ENCODE assay signal across 8 cellular contexts in the genomic region with DNA sequence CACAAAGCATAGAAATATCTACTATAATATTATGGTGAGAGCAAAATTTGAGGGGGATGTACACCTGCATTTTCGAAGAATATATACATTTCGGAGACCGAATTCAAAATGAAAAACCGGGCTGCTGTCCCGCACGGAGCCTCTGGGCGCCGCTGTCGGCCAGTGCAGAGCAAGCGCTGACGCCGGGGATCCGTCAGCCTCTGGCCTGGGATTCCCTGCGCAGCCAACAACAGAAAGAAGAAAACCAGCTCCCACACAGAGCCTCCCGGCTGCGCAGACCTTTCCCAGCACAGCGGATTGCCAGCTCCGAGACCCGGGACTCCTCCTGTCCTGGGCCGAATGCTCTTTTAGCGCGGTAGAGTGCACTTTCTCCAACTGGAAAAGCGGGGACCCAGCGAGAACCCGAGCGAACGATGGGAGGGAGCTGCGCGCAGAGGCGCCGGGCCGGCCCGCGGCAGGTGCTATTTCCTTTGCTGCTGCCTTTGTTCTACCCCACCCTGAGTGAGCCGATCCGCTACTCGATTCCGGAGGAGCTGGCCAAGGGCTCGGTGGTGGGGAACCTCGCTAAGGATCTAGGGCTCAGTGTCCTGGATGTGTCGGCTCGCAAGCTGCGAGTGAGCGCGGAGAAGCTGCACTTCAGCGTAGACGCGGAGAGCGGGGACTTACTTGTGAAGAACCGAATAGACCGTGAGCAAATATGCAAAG. TPM values are rescaled to one million over a fixed set of nuclear protein-coding genes. Genes with fewer than 3 reads are reported as not detected.
DNase-seq lines count a peak whose midpoint lies in the region; ATAC-seq and TF ChIP-seq lines count a peak whose summit lies in the region.
"Not testable (repeated sequence)": the region's sequence is repeated elsewhere in the genome, so short reads cannot be mapped to it uniquely, and the experiment has no call there.

A gene (plus strand): TSS at position 232 of the 705 bp plus-strand sequence. CDS start 182 bp downstream, at position 414.

- H3K9me3 ChIP-seq in mammary epithelial cell (replicated peaks; ENCODE audit: insufficient read depth, low read length) (peaks cover 47% of the 10 kb centered on the region), mucosa of descending colon (peaks cover 92% of the 10 kb centered on the region), spleen (peaks cover 4 to 99% (median 93%) of the 10 kb centered on the region in 8 donors)

- H2AFZ ChIP-seq in mammary epithelial cell (ENCODE audit: low read depth, low read length), result not testable (repeated sequence)

- TF ChIP-seq CTCF in mammary epithelial cell (conservative IDR thresholded peaks at IDR 0.05 in 1 of 2, IDR thresholded peaks at IDR 0.05 in 1 of 2; ENCODE audit: extremely low read depth in 1 of 2, insufficient read depth in 1 of 2, low read depth in 1 of 2, low read length in 2 of 2) (peak; percentile 12 to 14), mucosa of descending colon (IDR thresholded peaks at IDR 0.05) (peak; percentile 22), spleen (IDR thresholded peaks at IDR 0.05 in 8 of 11, conservative IDR thresholded peaks at IDR 0.05 in 3 of 11) (peak in 9 of 11 experiments; percentile 6 to 49 (median 42))

- H3K27ac ChIP-seq in mammary epithelial cell (ENCODE audit: insufficient read depth, low read depth, low read length); spleen: not testable (repeated sequence)

- ATAC-seq in GM19328 (IDR thresholded peaks at IDR 0.05; ENCODE audit: unreplicated experiment) (peak; percentile 76), mucosa of descending colon (peak; percentile 86)

- H3K4me2 ChIP-seq in mammary epithelial cell (ENCODE audit: insufficient read depth, low read depth, low read length), result not testable (repeated sequence)

- not testable (repeated sequence) for BruUV-seq in mammary epithelial cell (replicated peaks; lab: Mats Ljungman, UMichigan)

- TF ChIP-seq POLR2A in spleen (IDR thresholded peaks at IDR 0.05), result not testable (repeated sequence)

- not testable (repeated sequence) for H4K20me1 ChIP-seq in mammary epithelial cell (ENCODE audit: insufficient read depth, low read length)

- not testable (repeated sequence) for H3K9ac ChIP-seq in mammary epithelial cell (ENCODE audit: insufficient read depth, low read length)

- dilution Hi-C loops in mammary epithelial cell (cut with HindIII; ENCODE audit: low sequenced_read_pairs), result not testable (repeated sequence)

- not testable (repeated sequence) for H3K4me1 ChIP-seq in mammary epithelial cell (ENCODE audit: insufficient read depth, low read length); mucosa of descending colon (ENCODE audit: low read depth); spleen

- intact Hi-C loops in mammary epithelial cell (cut with micrococcal nuclease); cardiac septum (cut with DNase I); mucosa of descending colon (cut with DNase I, micrococcal nuclease); spleen (cut with DNase I; ENCODE audit: low total_unique reads): not testable (repeated sequence)

- H3K27me3 ChIP-seq in mammary epithelial cell (ENCODE audit: insufficient read depth, low read length), result not testable (repeated sequence)
- H3K27me3 ChIP-seq in spleen (replicated peaks in 1 of 7), result peaks cover 0 to 99% (median 31%) of the 10 kb centered on the region in 7 donors

- not testable (repeated sequence) for H3K4me3 ChIP-seq in mammary epithelial cell (replicated peaks in 1 of 3; ENCODE audit: insufficient read depth in 1 of 3, low read depth in 2 of 3, low read length in 3 of 3); mucosa of descending colon
- peak within 1 kb of the TSS in 5 of 8 donors; percentile 16 to 61 (median 19) for H3K4me3 ChIP-seq in spleen

- 28% methylated on average over 40 of the region's 51 CpGs for WGBS in mammary epithelial cell (ENCODE audit: low coverage, missing lambda C conversion rate)
- 11 to 20% (median 16%) methylated on average over 35 to 51 of the region's 51 CpGs for WGBS in spleen, 5 donors

- CTCF ChIA-PET in mammary epithelial cell (lab: Charles Lee; ENCODE audit: low non-redundant PET), result not testable (repeated sequence)

- DNase-seq in AG20443 (ENCODE audit: low spot score) (peak; percentile 57), HPDE6-E6E7 (ENCODE audit: extremely low spot score) (peak; percentile 29), mammary epithelial cell (peak; percentile 45), cardiac septum (ENCODE audit: low spot score) (peak; percentile 71), mucosa of descending colon (peak; percentile 48 to 58 (median 57)), spleen (peak; percentile 84)
- peak; percentile 44 to 53 for DNase-seq in activated CD4-positive, alpha-beta T cell treated with anti-CD3 and anti-CD28 coated beads, Interleukin-2, amount 50 U/mL, for 48 hours

- H3K36me3 ChIP-seq in mammary epithelial cell (ENCODE audit: insufficient read depth, low read length); mucosa of descending colon (ENCODE audit: low read depth); spleen: not testable (repeated sequence)

- not testable (repeated sequence) for H3K79me2 ChIP-seq in mammary epithelial cell (ENCODE audit: insufficient read depth, low read length)

- in situ Hi-C loops in mammary epithelial cell (cut with MboI; ENCODE audit: low sequenced_read_pairs in 2 of 2), result loop anchor here in 1 of 2 donors (25.0 kb wide), 1 partner anchor 196 kb away; a partner anchor contains a TSS

RNA-seq across cellular contexts. Expression of the gene that starts here (rescaled TPM):
- total RNA-seq in mammary epithelial cell, result 1 to 10 TPM; 1.2 to 3.7 TPM
- polyA plus RNA-seq in mammary epithelial cell, result 0.11 TPM
- 4.2 TPM for polyA minus RNA-seq in mammary epithelial cell
- 11.9 TPM for total RNA-seq in cardiac septum
- 1 to 10 TPM; 2.3 to 8.5 (median 2.8) TPM for total RNA-seq in mucosa of descending colon
- 1 to 10 TPM; 3.1 to 6.8 (median 5.2) TPM for total RNA-seq in spleen
- polyA plus RNA-seq in spleen, result under 1 TPM; 0.13 to 0.42 (median 0.20) TPM

Comparison
In these comparisons a context has a peak if more than half of its experiments do, and no peak if none do; other contexts are left out.
1. DNase-seq: peak in every context shown above with its lines; median percentile 84 in spleen; 71 in cardiac septum; 57 in AG20443; 57 in mucosa of descending colon; 48 in activated CD4-positive, alpha-beta T cell treated with anti-CD3 and anti-CD28 coated beads, Interleukin-2, amount 50 U/mL, for 48 hours; 45 in mammary epithelial cell; 29 in HPDE6-E6E7.